ENCODE assay signal across 31 cellular contexts in the genomic region with DNA sequence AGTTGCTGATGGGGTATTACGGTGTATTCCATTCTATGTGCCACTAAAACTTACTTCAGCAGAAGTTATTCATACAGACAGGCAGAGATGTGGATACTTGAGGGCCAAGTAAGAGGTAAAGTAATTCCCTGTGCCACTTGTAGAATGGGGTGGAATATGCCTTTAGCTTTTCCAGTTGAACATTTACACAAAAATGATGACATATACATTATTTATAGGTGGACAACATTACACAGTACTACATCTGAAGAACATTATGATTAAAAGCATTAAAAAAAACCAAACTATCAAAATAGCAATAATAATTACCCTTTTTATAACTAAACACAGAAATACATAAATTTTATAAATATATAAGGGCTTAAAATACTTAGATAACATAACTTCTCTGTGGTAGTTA. TPM values are rescaled to one million over a fixed set of nuclear protein-coding genes. Genes with fewer than 3 reads are reported as not detected.
"Had no signal": no experiment of that assay in that cellular context is flagged by ENCODE, and none has a peak within 500 bp of the region (broad histone marks: within the 10 kb centered on the region; RNA-seq: fewer than 3 reads in every experiment).

No MANE protein-coding gene starts in this region.

- H3K27me3 Mint-ChIP-seq: stimulated activated memory B cell treated with anti-CD40 and anti-IgM and Interleukin-4, amounts not matched to agents 10 μg/mL and 1 μg/mL and 100 μg/mL, for 72 hours had no signal

- H3K27ac Mint-ChIP-seq: natural killer cell; nephron; neural progenitor cell; progenitor cell of endocrine pancreas; stimulated activated memory B cell treated with anti-CD40 and anti-IgM and Interleukin-4, amounts not matched to agents 10 μg/mL and 1 μg/mL and 100 μg/mL, for 72 hours; stimulated activated naive CD8-positive, alpha-beta T cell treated with anti-CD3 and anti-CD28 coated beads, Interleukin-15, amount 100 ng/mL, for 72 hours; type B pancreatic cell had no signal

- H3K36me3 Mint-ChIP-seq: neural progenitor cell; stimulated activated memory B cell treated with anti-CD40 and anti-IgM and Interleukin-4, amounts not matched to agents 10 μg/mL and 1 μg/mL and 100 μg/mL, for 72 hours; type B pancreatic cell had no signal

- H3K9ac ChIP-seq: neural progenitor cell, parathyroid adenoma had no signal

- DNase-seq: natural killer cell; occipital lobe; ovary; posterior cingulate gyrus; psoas muscle; right cardiac atrium; spleen; stimulated activated CD4-positive, alpha-beta T cell treated with anti-CD3 and anti-CD28 coated beads, Interleukin-12 subunit alpha, Interleukin-12 subunit beta, amount 100 ng/mL, for 4 hours; stimulated activated CD4-positive, alpha-beta T cell treated with anti-CD3 and anti-CD28 coated beads, Interleukin-1b, Interleukin-23, amount 100 ng/mL, for 48 hours; stimulated activated CD4-positive, alpha-beta T cell treated with anti-CD3 and anti-CD28 coated beads, Interleukin-4, amount 100 ng/mL, for 1 hour; stimulated activated CD4-positive, alpha-beta T cell treated with anti-CD3 and anti-CD28 coated beads, Interleukin-4, amount 100 ng/mL, for 4 hours; stimulated activated CD8-positive, alpha-beta memory T cell treated with anti-CD3 and anti-CD28 coated beads, Interleukin-4, amount 100 ng/mL, for 48 hours; stimulated activated naive CD4-positive, alpha-beta T cell; stimulated activated naive CD8-positive, alpha-beta T cell treated with anti-CD3 and anti-CD28 coated beads, Interleukin-15, amount 100 ng/mL, for 72 hours; stimulated activated naive CD8-positive, alpha-beta T cell treated with anti-CD3 and anti-CD28 coated beads, Interleukin-15, Interleukin-2, amounts not matched to agents 100 U/mL and 50 U/mL, for 24 hours; substantia nigra; testis; tibial artery; transverse colon; upper lobe of right lung had no signal

- H3K9me3 ChIP-seq: ovary, psoas muscle, suprapubic skin, testis, tibial artery, transverse colon, upper lobe of right lung, vagina had no signal

- H3K4me1 ChIP-seq: parathyroid adenoma, psoas muscle, spleen, testis, transverse colon, upper lobe of right lung, vagina had no signal

- H3K4me3 ChIP-seq: neural progenitor cell, ovary, psoas muscle, skin epidermis, smooth muscle cell, spleen, suprapubic skin, testis, tibial artery, transverse colon, upper lobe of right lung, vagina had no signal

- H3K27ac ChIP-seq: neural progenitor cell, ovary, parathyroid adenoma, psoas muscle, skin epidermis, spleen, suprapubic skin, testis, tibial artery, transverse colon, upper lobe of right lung, vagina had no signal

- H3K27me3 ChIP-seq: neural progenitor cell, ovary, suprapubic skin, testis, transverse colon, upper lobe of right lung, vagina had no signal

- H3K4me1 Mint-ChIP-seq: natural killer cell; stimulated activated memory B cell treated with anti-CD40 and anti-IgM and Interleukin-4, amounts not matched to agents 10 μg/mL and 1 μg/mL and 100 μg/mL, for 72 hours; stimulated activated naive CD8-positive, alpha-beta T cell treated with anti-CD3 and anti-CD28 coated beads, Interleukin-15, amount 100 ng/mL, for 72 hours had no signal

- H2AFZ ChIP-seq: neural progenitor cell, parathyroid adenoma had no signal

- H3K79me2 ChIP-seq: parathyroid adenoma had no signal

- H3K4me2 ChIP-seq: neural progenitor cell, smooth muscle cell had no signal

- H3K4me3 Mint-ChIP-seq: natural killer cell; nephron; neural progenitor cell; stimulated activated memory B cell treated with anti-CD40 and anti-IgM and Interleukin-4, amounts not matched to agents 10 μg/mL and 1 μg/mL and 100 μg/mL, for 72 hours; stimulated activated naive CD8-positive, alpha-beta T cell treated with anti-CD3 and anti-CD28 coated beads, Interleukin-15, amount 100 ng/mL, for 72 hours; type B pancreatic cell had no signal

- ATAC-seq: natural killer cell; psoas muscle; right cardiac atrium; sciatic nerve; stimulated activated memory B cell treated with anti-CD40 and anti-IgM and Interleukin-4, amounts not matched to agents 10 μg/mL and 1 μg/mL and 100 μg/mL, for 72 hours; stimulated activated naive CD8-positive, alpha-beta T cell treated with anti-CD3 and anti-CD28 coated beads, Interleukin-15, amount 100 ng/mL, for 72 hours; stimulated activated naive CD8-positive, alpha-beta T cell treated with anti-CD3 and anti-CD28 coated beads, Interleukin-15, Interleukin-2, amounts not matched to agents 100 U/mL and 50 U/mL, for 24 hours; upper lobe of right lung had no signal

- H3K36me3 ChIP-seq: neural progenitor cell, ovary, spleen, suprapubic skin, tibial artery, transverse colon, upper lobe of right lung, vagina had no signal

- H3K9me3 Mint-ChIP-seq: nephron; neural progenitor cell; stimulated activated naive CD8-positive, alpha-beta T cell treated with anti-CD3 and anti-CD28 coated beads, Interleukin-15, amount 100 ng/mL, for 72 hours had no signal

RNA-seq across cellular contexts. Expression of gene SEMA3E, which starts 3.5 kb away (rescaled TPM):
- total RNA-seq: natural killer cell had no signal
